ENCODE assay signal across 9 cellular contexts in genomic region chr4:153116101-153116680, GRCh38.
DNase-seq lines count a peak whose midpoint lies in the region; ATAC-seq lines count a peak whose summit lies in the region.
"Had no signal": no experiment of that assay in that cellular context is flagged by ENCODE, and none has a peak within 500 bp of the region (broad histone marks: within the 10 kb centered on the region; RNA-seq: fewer than 3 reads in every experiment).

No MANE protein-coding gene starts in this region.

- peak; percentile 26 for ATAC-seq in memory B cell (ENCODE audit: low read depth)
- ATAC-seq in GM21515 (IDR thresholded peaks at IDR 0.05; ENCODE audit: unreplicated experiment) = no peak

- no peaks in the 10 kb centered on the region for H3K9me3 ChIP-seq in MG63

- no peaks in the 10 kb centered on the region for H3K27me3 ChIP-seq in MG63

- no peaks in the 10 kb centered on the region for H3K9me3 Mint-ChIP-seq in activated T-helper 2 cell treated with anti-CD3 and anti-CD28 coated beads, Interferon-gamma antibody, Interleukin-2, Interleukin-4, amounts not matched to agents 10 μg/mL and 5 μg/mL and 100 μg/mL, durations not matched to agents 14 hours and 24 hours and 36 hours
- H3K9me3 Mint-ChIP-seq in memory B cell (no peaks in the 10 kb centered on the region), immature natural killer cell (no peaks in the 10 kb centered on the region)
- H3K9me3 Mint-ChIP-seq: activated T-cell treated with anti-CD3 and anti-CD28 coated beads, Interleukin-2, amount 50 U/mL, for 4 hours had no signal

- H3K4me1 Mint-ChIP-seq in activated T-helper 2 cell treated with anti-CD3 and anti-CD28 coated beads, Interferon-gamma antibody, Interleukin-2, Interleukin-4, amounts not matched to agents 10 μg/mL and 5 μg/mL and 100 μg/mL, durations not matched to agents 14 hours and 24 hours and 36 hours (ENCODE audit: low read depth) = peaks cover 14% of the 10 kb centered on the region
- H3K4me1 Mint-ChIP-seq in memory B cell = peaks cover 4% of the 10 kb centered on the region
- peaks cover 0 to 3% of the 10 kb centered on the region in 2 donors for H3K4me1 Mint-ChIP-seq in immature natural killer cell

- DNase-seq in stimulated activated naive CD4-positive, alpha-beta T cell (lab: John Stamatoyannopoulos, UW) = peak in 4 of 6 experiments; percentile 21 to 79 (median 61)
- DNase-seq in stimulated activated naive CD4-positive, alpha-beta T cell treated with Interleukin-2 at 50 U/mL for 16 hours (lab: John Stamatoyannopoulos, UW) = no peak
- no peak for DNase-seq in activated T-helper 2 cell treated with anti-CD3 and anti-CD28 coated beads, Interferon-gamma antibody, Interleukin-2, Interleukin-4, amounts not matched to agents 10 μg/mL and 5 μg/mL and 100 μg/mL, durations not matched to agents 14 hours and 24 hours and 36 hours (ENCODE audit: low spot score)
- DNase-seq in memory B cell (ENCODE audit: low spot score in 2 of 2) (no peak), MG63 (no peak), immature natural killer cell (no peak), dedifferentiated amniotic fluid mesenchymal stem cell (ENCODE audit: extremely low spot score) (no peak)

- no peaks in the 10 kb centered on the region for H3K36me3 Mint-ChIP-seq in activated T-helper 2 cell treated with anti-CD3 and anti-CD28 coated beads, Interferon-gamma antibody, Interleukin-2, Interleukin-4, amounts not matched to agents 10 μg/mL and 5 μg/mL and 100 μg/mL, durations not matched to agents 14 hours and 24 hours and 36 hours (ENCODE audit: low read depth)
- H3K36me3 Mint-ChIP-seq in memory B cell = no peaks in the 10 kb centered on the region
- H3K36me3 Mint-ChIP-seq in immature natural killer cell = no peaks in the 10 kb centered on the region

- H3K27ac Mint-ChIP-seq in activated T-helper 2 cell treated with anti-CD3 and anti-CD28 coated beads, Interferon-gamma antibody, Interleukin-2, Interleukin-4, amounts not matched to agents 10 μg/mL and 5 μg/mL and 100 μg/mL, durations not matched to agents 14 hours and 24 hours and 36 hours = no peak overlapping the region
- H3K27ac Mint-ChIP-seq in memory B cell = peak overlapping the region; percentile 82
- peak overlapping the region in 2 of 6 donors; percentile 71 to 84 for H3K27ac Mint-ChIP-seq in immature natural killer cell

- H3K36me3 ChIP-seq in MG63 = no peaks in the 10 kb centered on the region

- H3K4me3 Mint-ChIP-seq in activated T-helper 2 cell treated with anti-CD3 and anti-CD28 coated beads, Interferon-gamma antibody, Interleukin-2, Interleukin-4, amounts not matched to agents 10 μg/mL and 5 μg/mL and 100 μg/mL, durations not matched to agents 14 hours and 24 hours and 36 hours (ENCODE audit: low read depth) = peak overlapping the region; percentile 40
- H3K4me3 Mint-ChIP-seq in memory B cell (peak overlapping the region; percentile 31), immature natural killer cell (peak overlapping the region in 1 of 5 donors; percentile 77)

- peaks cover 13% of the 10 kb centered on the region for H3K27me3 Mint-ChIP-seq in activated T-helper 2 cell treated with anti-CD3 and anti-CD28 coated beads, Interferon-gamma antibody, Interleukin-2, Interleukin-4, amounts not matched to agents 10 μg/mL and 5 μg/mL and 100 μg/mL, durations not matched to agents 14 hours and 24 hours and 36 hours (ENCODE audit: low read depth)
- H3K27me3 Mint-ChIP-seq in memory B cell = no peaks in the 10 kb centered on the region
- H3K27me3 Mint-ChIP-seq in immature natural killer cell (ENCODE audit: low read depth in 3 of 3) = peaks cover 2 to 4% (median 3%) of the 10 kb centered on the region in 3 donors

- intact Hi-C loops in activated T-helper 2 cell treated with anti-CD3 and anti-CD28 coated beads, Interferon-gamma antibody, Interleukin-2, Interleukin-4, amounts not matched to agents 10 μg/mL and 5 μg/mL and 100 μg/mL, durations not matched to agents 14 hours and 24 hours and 36 hours (cut with micrococcal nuclease) = loop anchor here (5.0 to 10.0 kb wide), 2 partner anchors 331 to 406 kb away; no protein-coding TSS in a partner anchor

- no peak overlapping the region; the same call in 1 of the 2 replicates for H3K4me3 ChIP-seq in MG63

Comparison
In these comparisons a context has a peak if more than half of its experiments do, and no peak if none do; other contexts are left out.
1. DNase-seq: peak in stimulated activated naive CD4-positive, alpha-beta T cell (4 of 6); none in stimulated activated naive CD4-positive, alpha-beta T cell treated with Interleukin-2 at 50 U/mL for 16 hours (single experiment), activated T-helper 2 cell treated with anti-CD3 and anti-CD28 coated beads, Interferon-gamma antibody, Interleukin-2, Interleukin-4, amounts not matched to agents 10 μg/mL and 5 μg/mL and 100 μg/mL, durations not matched to agents 14 hours and 24 hours and 36 hours (single experiment), memory B cell (0 of 2), MG63 (single experiment), immature natural killer cell (0 of 3) and dedifferentiated amniotic fluid mesenchymal stem cell (single experiment).